ENCODE assay signal across 15 cellular contexts in genomic region chr10:43785252-43785651, GRCh38.
DNase-seq lines count a peak whose midpoint lies in the region; ATAC-seq, FAIRE-seq and TF ChIP-seq lines count a peak whose summit lies in the region.
"Had no signal": no experiment of that assay in that cellular context is flagged by ENCODE, and none has a peak within 500 bp of the region (broad histone marks: within the 10 kb centered on the region; RNA-seq: fewer than 3 reads in every experiment).

No MANE protein-coding gene starts in this region.

- FAIRE-seq in GM12878 (lab: Jason Lieb, UNC): no peak
- FAIRE-seq: A549 had no signal

- no peak for TF ChIP-seq EP300 in GM12878 (IDR thresholded peaks at IDR 0.05; ENCODE audit: borderline replicate concordance in 1 of 2, control insufficient read depth in 1 of 2, low read depth in 2 of 2, low read length in 2 of 2)

- BruUV-seq in IMR-90 (replicated peaks; lab: Mats Ljungman, UMichigan): no TSS peak
- BruUV-seq in GM12878 (replicated peaks; lab: Mats Ljungman, UMichigan): no TSS peak

- in situ Hi-C loops in IMR-90 (cut with MboI; ENCODE audit: low sequenced_read_pairs) (no loop called here), GM12878 (cut with MboI) (no loop called here)

- H3K9ac ChIP-seq in IMR-90 (ENCODE audit: low read depth, low read length): no peak overlapping the region
- no peak overlapping the region for H3K9ac ChIP-seq in GM12878 (ENCODE audit: control insufficient read depth, insufficient read depth, low read length)
- H3K9ac ChIP-seq in mesenchymal stem cell (ENCODE audit: low read length): no peak overlapping the region

- H4K8ac ChIP-seq in IMR-90 (ENCODE audit: low read depth in 2 of 2, low read length in 2 of 2) (no peak overlapping the region), mesenchymal stem cell (ENCODE audit: low read length) (peak overlapping the region; percentile 48)

- no peak overlapping the region for H2BK15ac ChIP-seq in IMR-90 (ENCODE audit: low read depth, low read length)
- no peak overlapping the region for H2BK15ac ChIP-seq in mesenchymal stem cell (ENCODE audit: low read depth, poor library complexity, severe bottlenecking)

- H4K91ac ChIP-seq in IMR-90 (ENCODE audit: insufficient read depth, low read depth, low read length): no peak overlapping the region
- H4K91ac ChIP-seq in mesenchymal stem cell (ENCODE audit: low read length): peak overlapping the region; percentile 94

- ATAC-seq in IMR-90 (ENCODE audit: low read depth): no peak
- peak; percentile 42; the same call in 1 of the 3 replicates for ATAC-seq in GM12878
- no peak for ATAC-seq in HG03196 (IDR thresholded peaks at IDR 0.05; ENCODE audit: unreplicated experiment)
- ATAC-seq: activated CD4-positive, CD25-positive, alpha-beta regulatory T cell treated with anti-CD3 and anti-CD28 coated beads, Interleukin-2, amount 50 U/mL, for 24 hours had no signal

- H3K27ac ChIP-seq in IMR-90 (ENCODE audit: insufficient read depth, low read length) (no peak overlapping the region), GM12878 (ENCODE audit: control insufficient read depth, insufficient read depth) (no peak overlapping the region), mesenchymal stem cell (ENCODE audit: low read length, poor library complexity, severe bottlenecking) (no peak overlapping the region)
- H3K27ac ChIP-seq: A549, coronary artery, HL-60, vagina had no signal

- peak overlapping the region; percentile 13; the same call in 1 of the 2 replicates for H2AK5ac ChIP-seq in IMR-90 (ENCODE audit: low read depth, low read length)
- peak overlapping the region; percentile 6 for H2AK5ac ChIP-seq in mesenchymal stem cell (ENCODE audit: low read length, severe bottlenecking)

- no peak overlapping the region for H4K5ac ChIP-seq in IMR-90 (ENCODE audit: low read depth, low read length)

- H3K23ac ChIP-seq in IMR-90 (ENCODE audit: low read depth, low read length): no peak overlapping the region
- no peak overlapping the region for H3K23ac ChIP-seq in mesenchymal stem cell (ENCODE audit: low read length in 2 of 2)

- H3K4me2 ChIP-seq in IMR-90 (ENCODE audit: low read depth, low read length) (no peak overlapping the region), GM12878 (ENCODE audit: control insufficient read depth, insufficient read depth) (no peak overlapping the region), mesenchymal stem cell (ENCODE audit: low read length, poor library complexity, severe bottlenecking) (no peak overlapping the region)
- H3K4me2 ChIP-seq: A549 had no signal

- H3K79me2 ChIP-seq in GM12878 (ENCODE audit: control insufficient read depth, insufficient read depth, low read length): no peaks in the 10 kb centered on the region

- CTCF ChIA-PET in IMR-90 (lab: Yijun Ruan, JAX) (no interaction called here), GM12878 (lab: Yijun Ruan, JAX) (interaction anchor here (1.0 to 1.3 kb wide), 2 partner anchors 10 to 102 kb away, joined by 3 to 4 read pairs; no protein-coding TSS in a partner anchor)

- no peak overlapping the region for H3K56ac ChIP-seq in IMR-90 (ENCODE audit: extremely low read depth, insufficient read depth, low read length)

- H4K20me1 ChIP-seq in IMR-90 (ENCODE audit: insufficient read depth, low read length): no peaks in the 10 kb centered on the region
- no peaks in the 10 kb centered on the region for H4K20me1 ChIP-seq in GM12878 (ENCODE audit: control insufficient read depth, insufficient read depth)

- TF ChIP-seq RAD21 in IMR-90 (IDR thresholded peaks at IDR 0.05; ENCODE audit: low read length) (no peak), GM12878 (IDR thresholded peaks at IDR 0.05; ENCODE audit: insufficient read depth, low read depth, low read length) (peak; percentile 24; the same call in 1 of the 2 replicates)

- RAD21 ChIA-PET in GM12878 (lab: Charles Lee; ENCODE audit: unreplicated experiment): no interaction called here

- H3K79me1 ChIP-seq in IMR-90 (ENCODE audit: low read depth in 1 of 2, low read length in 2 of 2) (no peaks in the 10 kb centered on the region), mesenchymal stem cell (replicated peaks; ENCODE audit: low read length, poor library complexity, severe bottlenecking) (no peaks in the 10 kb centered on the region)

- SMC1A ChIA-PET in GM12878 (lab: Charles Lee; ENCODE audit: uncharacterized antibody, unreplicated experiment): interaction anchor here (0.8 kb wide), 1 partner anchor 16 kb away, joined by 3 read pairs; no protein-coding TSS in a partner anchor

- no peak overlapping the region for H3K18ac ChIP-seq in IMR-90 (ENCODE audit: low read depth, low read length)
- H3K18ac ChIP-seq in mesenchymal stem cell (ENCODE audit: low read depth in 1 of 2, low read length in 2 of 2): peak overlapping the region; percentile 24 to 40

- H2BK5ac ChIP-seq in IMR-90 (ENCODE audit: low read depth, low read length, poor library complexity, severe bottlenecking): no peak overlapping the region
- no peak overlapping the region for H2BK5ac ChIP-seq in mesenchymal stem cell (ENCODE audit: low read depth, low read length, poor library complexity, severe bottlenecking)

- TF ChIP-seq CTCF in IMR-90 (conservative IDR thresholded peaks at IDR 0.05; ENCODE audit: low read depth, low read length) (no peak), GM12878 (IDR thresholded peaks at IDR 0.05 in 2 of 3, conservative IDR thresholded peaks at IDR 0.05 in 1 of 3; ENCODE audit: control insufficient read depth in 2 of 3, extremely low read depth in 1 of 3, insufficient read depth in 1 of 3, low read depth in 3 of 3, low read length in 3 of 3) (peak in 2 of 3 experiments; percentile 3 to 13; a peak in 1 of 6 replicates)

- no peak for TF ChIP-seq POLR2A in IMR-90 (IDR thresholded peaks at IDR 0.05; ENCODE audit: low read depth, low read length)
- no peak for TF ChIP-seq POLR2A in GM12878 (IDR thresholded peaks at IDR 0.05; ENCODE audit: low read depth, low read length)

- POLR2A ChIA-PET in IMR-90 (lab: Charles Lee; ENCODE audit: unreplicated experiment): no interaction called here
- POLR2A ChIA-PET in GM12878 (lab: Charles Lee): no interaction called here

- DNase-seq in NCI-H82 (lab: John Stamatoyannopoulos, UW): peak; percentile 11
- DNase-seq in NCI-H82 treated with DMSO at 0.1 percent for 48 hours (lab: John Stamatoyannopoulos, UW; ENCODE audit: unreplicated experiment): no peak
- no peak for DNase-seq in IMR-90
- DNase-seq in GM12878 (ENCODE audit: low read depth, low spot score): no peak
- no peak for DNase-seq in mesenchymal stem cell
- DNase-seq in mesenteric fat pad (ENCODE audit: low spot score): no peak
- DNase-seq in Ammon's horn (ENCODE audit: low spot score): no peak
- DNase-seq: NCI-H187 treated with DMSO at 0.1 percent for 48 hours, RPMI8226 had no signal

- 100% methylated on average over 1 of the region's 2 CpGs; no CpG with 5 or more reads in 1 of the 2 experiments for WGBS in IMR-90 (ENCODE audit: extremely low coverage in 2 of 2, insufficient read length in 1 of 2), 2 experiments
- 4% methylated on average over 2 of the region's 2 CpGs for WGBS in GM12878 (ENCODE audit: insufficient coverage, insufficient replicate concordance, low lambda C conversion rate, missing lambda C conversion rate)
- WGBS in mesenchymal stem cell: 61% methylated on average over 2 of the region's 2 CpGs

- no peak overlapping the region for H2AK9ac ChIP-seq in IMR-90 (replicated peaks; ENCODE audit: low read depth, low read length, poor library complexity)

- H3K9me3 ChIP-seq in IMR-90 (ENCODE audit: control insufficient read depth, insufficient read depth, low read length) (no peaks in the 10 kb centered on the region), GM12878 (replicated peaks; ENCODE audit: control insufficient read depth, insufficient read depth, low read length) (no peaks in the 10 kb centered on the region), mesenchymal stem cell (ENCODE audit: control insufficient read depth, low read length) (no peaks in the 10 kb centered on the region)
- H3K9me3 ChIP-seq: A549, vagina had no signal

- H2AFZ ChIP-seq in IMR-90 (replicated peaks; ENCODE audit: low read length, poor library complexity) (peak overlapping the region; percentile 8), GM12878 (ENCODE audit: control insufficient read depth, low read depth, low read length) (no peak overlapping the region), mesenchymal stem cell (ENCODE audit: low read depth, low read length) (no peak overlapping the region)

- no peaks in the 10 kb centered on the region for H3K9me1 ChIP-seq in IMR-90 (ENCODE audit: insufficient read depth, low read length)

- no peaks in the 10 kb centered on the region for H3K36me3 ChIP-seq in IMR-90 (ENCODE audit: control insufficient read depth, insufficient read depth, low read length)
- no peaks in the 10 kb centered on the region for H3K36me3 ChIP-seq in GM12878 (ENCODE audit: control insufficient read depth in 2 of 2, insufficient read depth in 2 of 2, low read length in 1 of 2)
- no peaks in the 10 kb centered on the region for H3K36me3 ChIP-seq in mesenchymal stem cell (ENCODE audit: control insufficient read depth in 1 of 2, insufficient read depth in 2 of 2, low read depth in 1 of 2, low read length in 2 of 2)
- H3K36me3 ChIP-seq: vagina had no signal

- dilution Hi-C loops in IMR-90 (cut with HindIII; ENCODE audit: low sequenced_read_pairs, unreplicated experiment): no loop called here

- H3K14ac ChIP-seq in IMR-90 (replicated peaks; ENCODE audit: low read depth, low read length) (no peak overlapping the region), mesenchymal stem cell (ENCODE audit: low read length in 2 of 2) (no peak overlapping the region)

- H3K4me3 ChIP-seq in IMR-90 (ENCODE audit: insufficient read depth, low read depth, low read length): no peak overlapping the region
- H3K4me3 ChIP-seq in GM12878: no peak overlapping the region
- no peak overlapping the region for H3K4me3 ChIP-seq in mesenchymal stem cell (ENCODE audit: insufficient read depth in 1 of 2, low read depth in 1 of 2, low read length in 2 of 2)
- H3K4me3 ChIP-seq: A549, coronary artery, vagina had no signal

- H2BK120ac ChIP-seq in IMR-90 (ENCODE audit: low read depth, low read length): no peak overlapping the region
- no peak overlapping the region for H2BK120ac ChIP-seq in mesenchymal stem cell (ENCODE audit: low read depth, low read length)

- no peaks in the 10 kb centered on the region; the same call in 1 of the 2 replicates for H3K27me3 ChIP-seq in IMR-90 (ENCODE audit: control insufficient read depth, insufficient read depth, low read length)
- no peaks in the 10 kb centered on the region for H3K27me3 ChIP-seq in GM12878 (replicated peaks in 1 of 2; ENCODE audit: control insufficient read depth in 2 of 2, insufficient read depth in 2 of 2, low read length in 1 of 2)
- peaks cover 3 to 7% of the 10 kb centered on the region in 2 experiments for H3K27me3 ChIP-seq in mesenchymal stem cell (ENCODE audit: control insufficient read depth in 1 of 2, insufficient read depth in 1 of 2, low read length in 2 of 2)
- H3K27me3 ChIP-seq: vagina had no signal

- 0 out of 2 replicates have a peak, but pooled peaks cover 1% of the 10 kb centered on the region for H3K4me1 ChIP-seq in IMR-90 (ENCODE audit: control insufficient read depth, insufficient read depth, low read length)
- no peaks in the 10 kb centered on the region for H3K4me1 ChIP-seq in GM12878 (ENCODE audit: control insufficient read depth, insufficient read depth, low read length)
- peaks cover 3% of the 10 kb centered on the region for H3K4me1 ChIP-seq in mesenchymal stem cell (ENCODE audit: control insufficient read depth, insufficient read depth, low read depth, low read length)
- H3K4me1 ChIP-seq: A549, vagina had no signal

- no peak overlapping the region for H2BK20ac ChIP-seq in IMR-90 (ENCODE audit: low read depth, low read length)

- no peak overlapping the region; the same call in 1 of the 2 replicates for H3K4ac ChIP-seq in IMR-90 (ENCODE audit: low read depth, low read length)
- H3K4ac ChIP-seq in mesenchymal stem cell (ENCODE audit: low read depth in 1 of 2, low read length in 2 of 2): no peak overlapping the region

- intact Hi-C loops in IMR-90 (cut with micrococcal nuclease) (no loop called here), GM12878 (cut with micrococcal nuclease; ENCODE audit: unreplicated experiment) (no loop called here)

- peak overlapping the region in 1 of 2 experiments; percentile 71 for H2BK12ac ChIP-seq in mesenchymal stem cell (ENCODE audit: low read length in 2 of 2)
